ENCODE assay signal across 8 cellular contexts in the genomic region with DNA sequence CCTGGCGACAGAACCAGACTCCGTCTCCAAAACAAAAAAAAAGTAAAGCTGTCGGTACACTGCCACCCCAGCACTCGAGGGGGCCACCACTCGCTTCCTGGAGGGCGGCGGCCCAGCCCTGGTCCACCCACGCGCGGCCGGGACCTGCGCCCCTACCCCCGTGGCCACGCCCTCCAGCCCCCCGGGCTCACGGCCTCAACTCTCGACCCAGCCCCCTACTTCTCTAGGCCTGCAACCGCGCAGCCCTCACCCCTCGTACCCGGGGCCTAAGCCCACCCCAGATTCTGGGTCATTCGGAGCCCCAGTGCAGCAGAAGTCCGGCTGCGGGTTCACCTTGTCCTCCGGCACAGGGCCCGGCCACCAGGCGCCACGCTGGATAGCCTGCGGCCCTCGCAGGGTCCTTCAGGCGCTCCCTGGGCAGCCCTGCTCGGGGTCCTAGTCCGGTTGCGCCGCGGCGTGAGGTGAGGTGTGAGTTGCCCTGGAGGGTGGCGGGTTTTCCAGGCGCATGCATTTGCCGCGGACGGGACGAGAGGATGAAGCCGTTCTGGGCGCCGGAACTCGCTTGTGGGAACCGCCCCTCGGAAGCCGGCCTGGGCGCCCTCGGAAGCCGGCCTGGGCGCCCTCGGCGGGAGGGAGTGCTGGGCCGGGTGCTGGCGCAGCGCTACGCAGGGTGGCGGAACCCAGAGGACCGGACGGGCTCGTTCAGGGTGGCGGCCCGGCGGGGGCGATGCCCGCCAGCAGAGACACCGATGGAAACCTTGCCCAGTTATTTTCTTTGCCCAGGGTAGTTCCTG. TPM values are rescaled to one million over a fixed set of nuclear protein-coding genes. Genes with fewer than 3 reads are reported as not detected.
A peak's percentile ranks its signal among the peaks of the same experiment; 100 is the strongest.
DNase-seq lines count a peak whose midpoint lies in the region; ATAC-seq and TF ChIP-seq lines count a peak whose summit lies in the region.

TSS of gene NME6 (minus strand) at position 348 of the 794 bp plus-strand sequence.

- 0 to 1% (median 0%) methylated on average over 43 to 70 of the region's 70 CpGs for WGBS in ovary, 3 donors
- under 1% methylated on average over 70 of the region's 70 CpGs for WGBS in thymus

- DNase-seq in GM04504 (ENCODE audit: low read depth) (peak; percentile 75), NCI-H1417 (lab: John Stamatoyannopoulos, UW) (peak; percentile 83 to 89 (median 87)), head of caudate nucleus (peak; percentile 68 to 96 (median 90)), ovary (peak; percentile 88 to 96 (median 93))
- DNase-seq in activated naive CD8-positive, alpha-beta T cell treated with anti-CD3 and anti-CD28 coated beads, Interleukin-2, amount 10 ng/mL, durations not matched to agents 7 days and 5 days, result peak; percentile 96

- peak within 1 kb of the TSS; percentile 61 for H3K4me3 ChIP-seq in SU-DHL-6 (ENCODE audit: insufficient read depth, low read length, poor library complexity, severe bottlenecking)
- peak within 1 kb of the TSS; percentile 71 for H3K4me3 ChIP-seq in ovary
- peak within 1 kb of the TSS; percentile 100 for H3K4me3 ChIP-seq in thymus (ENCODE audit: low read length)

- no peak for TF ChIP-seq EP300 in ovary (IDR thresholded peaks at IDR 0.05)

- POLR2A ChIA-PET in activated naive CD8-positive, alpha-beta T cell treated with anti-CD3 and anti-CD28 coated beads, Interleukin-2, amount 10 ng/mL, durations not matched to agents 7 days and 5 days (lab: Charles Lee), result interaction anchor here (0.9 to 2.3 kb wide), 8 partner anchors 17 to 165 kb away, joined by 3 to 15 read pairs (median 4); partner anchors contain the start of genes ATRIP, CCDC51, TMA7 and ZNF589

- H3K9me3 Mint-ChIP-seq in activated naive CD8-positive, alpha-beta T cell treated with anti-CD3 and anti-CD28 coated beads, Interleukin-2, amount 10 ng/mL, durations not matched to agents 7 days and 5 days, result peaks cover 4% of the 10 kb centered on the region

- H3K27me3 Mint-ChIP-seq in activated naive CD8-positive, alpha-beta T cell treated with anti-CD3 and anti-CD28 coated beads, Interleukin-2, amount 10 ng/mL, durations not matched to agents 7 days and 5 days, result peaks cover 11% of the 10 kb centered on the region

- peak within 1 kb of the TSS; percentile 78 for H3K9ac ChIP-seq in SU-DHL-6 (ENCODE audit: low read length)

- H2AFZ ChIP-seq in SU-DHL-6 (ENCODE audit: low read depth, low read length, severe bottlenecking), result peak within 1 kb of the TSS; percentile 73

- H3F3A ChIP-seq in SU-DHL-6 (ENCODE audit: insufficient read depth), result peaks cover 6% of the 10 kb centered on the region; the same call in 1 of the 2 replicates

- no peaks in the 10 kb centered on the region for H3K9me3 ChIP-seq in SU-DHL-6 (ENCODE audit: insufficient read depth, low read length)
- no peaks in the 10 kb centered on the region for H3K9me3 ChIP-seq in ovary
- H3K9me3 ChIP-seq in thymus (ENCODE audit: control insufficient read depth), result no peaks in the 10 kb centered on the region

- no peaks in the 10 kb centered on the region for H3K9me2 ChIP-seq in SU-DHL-6 (replicated peaks; ENCODE audit: insufficient read depth, low read length)

- H3K27ac ChIP-seq in SU-DHL-6 (ENCODE audit: low read depth, low read length), result peak within 1 kb of the TSS; percentile 81
- peak within 1 kb of the TSS; percentile 75 to 93 for H3K27ac ChIP-seq in ovary
- peak within 1 kb of the TSS; percentile 97 for H3K27ac ChIP-seq in thymus (ENCODE audit: low read depth)

- peaks cover 23% of the 10 kb centered on the region for H3K36me3 Mint-ChIP-seq in activated naive CD8-positive, alpha-beta T cell treated with anti-CD3 and anti-CD28 coated beads, Interleukin-2, amount 10 ng/mL, durations not matched to agents 7 days and 5 days

- H3K4me3 Mint-ChIP-seq in activated naive CD8-positive, alpha-beta T cell treated with anti-CD3 and anti-CD28 coated beads, Interleukin-2, amount 10 ng/mL, durations not matched to agents 7 days and 5 days, result peak within 1 kb of the TSS; percentile 91

- peak within 1 kb of the TSS; percentile 97 for H3K27ac Mint-ChIP-seq in activated naive CD8-positive, alpha-beta T cell treated with anti-CD3 and anti-CD28 coated beads, Interleukin-2, amount 10 ng/mL, durations not matched to agents 7 days and 5 days

- peak; percentile 86 for TF ChIP-seq POLR2A in ovary (IDR thresholded peaks at IDR 0.05)

- H3K4me1 Mint-ChIP-seq in activated naive CD8-positive, alpha-beta T cell treated with anti-CD3 and anti-CD28 coated beads, Interleukin-2, amount 10 ng/mL, durations not matched to agents 7 days and 5 days, result peaks cover 29% of the 10 kb centered on the region

- peak; percentile 78 for ATAC-seq in HG02642 (IDR thresholded peaks at IDR 0.05; ENCODE audit: poor library complexity, unreplicated experiment)
- peak; percentile 82 for ATAC-seq in activated naive CD8-positive, alpha-beta T cell treated with anti-CD3 and anti-CD28 coated beads, Interleukin-2, amount 10 ng/mL, durations not matched to agents 7 days and 5 days (ENCODE audit: low read depth)

- peaks cover 9% of the 10 kb centered on the region for H3K4me1 ChIP-seq in ovary (ENCODE audit: insufficient read depth)
- peaks cover 11% of the 10 kb centered on the region for H3K4me1 ChIP-seq in thymus (ENCODE audit: control insufficient read depth, insufficient read depth, low read length)

- TF ChIP-seq CTCF in SU-DHL-6 (IDR thresholded peaks at IDR 0.05; ENCODE audit: insufficient read depth, low read length, poor library complexity, severe bottlenecking) (no peak), ovary (IDR thresholded peaks at IDR 0.05) (no peak)

- peaks cover 11% of the 10 kb centered on the region; the same call in 1 of the 2 replicates for H3K79me2 ChIP-seq in SU-DHL-6 (ENCODE audit: insufficient read depth, low read length)

- H4K20me1 ChIP-seq in SU-DHL-6 (ENCODE audit: low read depth, low read length), result no peaks in the 10 kb centered on the region

- H3K36me3 ChIP-seq in SU-DHL-6 (ENCODE audit: low read length), result no peaks in the 10 kb centered on the region
- H3K36me3 ChIP-seq in ovary, result no peaks in the 10 kb centered on the region
- H3K36me3 ChIP-seq in thymus (ENCODE audit: control insufficient read depth, insufficient read depth), result peaks cover 21% of the 10 kb centered on the region

- no peaks in the 10 kb centered on the region for H3K27me3 ChIP-seq in SU-DHL-6 (ENCODE audit: low read length)
- H3K27me3 ChIP-seq in ovary, result no peaks in the 10 kb centered on the region
- no peaks in the 10 kb centered on the region for H3K27me3 ChIP-seq in thymus (ENCODE audit: control insufficient read depth, insufficient read depth)

- H3K4me2 ChIP-seq in SU-DHL-6 (ENCODE audit: low read depth, low read length, poor library complexity, severe bottlenecking), result peak within 1 kb of the TSS; percentile 71

- intact Hi-C loops in head of caudate nucleus (cut with DNase I) (no loop called here), ovary (cut with DNase I) (no loop called here)

RNA-seq across cellular contexts. Expression of gene NME6, which starts in this region (rescaled TPM):
- 10 to 100 TPM; 37.5 to 39.8 TPM for total RNA-seq in activated naive CD8-positive, alpha-beta T cell treated with anti-CD3 and anti-CD28 coated beads, Interleukin-2, amount 10 ng/mL, durations not matched to agents 7 days and 5 days
- total RNA-seq in ovary, result 10 to 100 TPM; 17.8 to 35.7 (median 30.5) TPM
- polyA plus RNA-seq in ovary, result 10 to 100 TPM; 13.3 to 16.8 TPM
- polyA plus RNA-seq in thymus, result 12.9 TPM

Comparison
In these comparisons a context has a peak if more than half of its experiments do, and no peak if none do; other contexts are left out.
1. Peak in every context shown above with its lines: DNase-seq, ATAC-seq, H3K4me3 ChIP-seq and H3K27ac ChIP-seq.